In the genomic region with DNA sequence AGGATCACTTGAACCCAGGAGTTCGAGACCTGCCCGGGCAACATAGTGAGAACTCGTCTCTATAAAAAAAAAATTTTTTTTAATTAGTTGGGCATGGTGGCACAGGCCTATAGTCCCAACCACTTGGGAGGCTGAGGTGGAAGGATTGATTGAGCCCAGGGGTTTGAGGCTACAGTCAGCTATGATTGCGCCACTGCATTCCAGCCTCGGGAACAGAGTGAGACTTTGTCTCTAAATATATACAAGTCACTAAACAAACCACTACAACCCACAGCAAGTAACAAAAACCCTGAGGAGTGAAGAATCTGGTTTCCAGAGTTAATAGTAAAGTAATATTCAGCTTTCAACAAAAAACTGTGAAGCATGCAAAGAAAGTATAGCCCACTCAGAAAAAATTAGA, we compare ENCODE assay signal across 1 cellular context.
TF ChIP-seq lines count a peak whose summit lies in the region.

No MANE protein-coding gene starts in this region.

TF ChIP-seq in HepG2, 621 proteins besides CTCF, POLR2A, EP300 and RAD21 (continued from another document):
- TF ChIP-seq, protein P1, sequence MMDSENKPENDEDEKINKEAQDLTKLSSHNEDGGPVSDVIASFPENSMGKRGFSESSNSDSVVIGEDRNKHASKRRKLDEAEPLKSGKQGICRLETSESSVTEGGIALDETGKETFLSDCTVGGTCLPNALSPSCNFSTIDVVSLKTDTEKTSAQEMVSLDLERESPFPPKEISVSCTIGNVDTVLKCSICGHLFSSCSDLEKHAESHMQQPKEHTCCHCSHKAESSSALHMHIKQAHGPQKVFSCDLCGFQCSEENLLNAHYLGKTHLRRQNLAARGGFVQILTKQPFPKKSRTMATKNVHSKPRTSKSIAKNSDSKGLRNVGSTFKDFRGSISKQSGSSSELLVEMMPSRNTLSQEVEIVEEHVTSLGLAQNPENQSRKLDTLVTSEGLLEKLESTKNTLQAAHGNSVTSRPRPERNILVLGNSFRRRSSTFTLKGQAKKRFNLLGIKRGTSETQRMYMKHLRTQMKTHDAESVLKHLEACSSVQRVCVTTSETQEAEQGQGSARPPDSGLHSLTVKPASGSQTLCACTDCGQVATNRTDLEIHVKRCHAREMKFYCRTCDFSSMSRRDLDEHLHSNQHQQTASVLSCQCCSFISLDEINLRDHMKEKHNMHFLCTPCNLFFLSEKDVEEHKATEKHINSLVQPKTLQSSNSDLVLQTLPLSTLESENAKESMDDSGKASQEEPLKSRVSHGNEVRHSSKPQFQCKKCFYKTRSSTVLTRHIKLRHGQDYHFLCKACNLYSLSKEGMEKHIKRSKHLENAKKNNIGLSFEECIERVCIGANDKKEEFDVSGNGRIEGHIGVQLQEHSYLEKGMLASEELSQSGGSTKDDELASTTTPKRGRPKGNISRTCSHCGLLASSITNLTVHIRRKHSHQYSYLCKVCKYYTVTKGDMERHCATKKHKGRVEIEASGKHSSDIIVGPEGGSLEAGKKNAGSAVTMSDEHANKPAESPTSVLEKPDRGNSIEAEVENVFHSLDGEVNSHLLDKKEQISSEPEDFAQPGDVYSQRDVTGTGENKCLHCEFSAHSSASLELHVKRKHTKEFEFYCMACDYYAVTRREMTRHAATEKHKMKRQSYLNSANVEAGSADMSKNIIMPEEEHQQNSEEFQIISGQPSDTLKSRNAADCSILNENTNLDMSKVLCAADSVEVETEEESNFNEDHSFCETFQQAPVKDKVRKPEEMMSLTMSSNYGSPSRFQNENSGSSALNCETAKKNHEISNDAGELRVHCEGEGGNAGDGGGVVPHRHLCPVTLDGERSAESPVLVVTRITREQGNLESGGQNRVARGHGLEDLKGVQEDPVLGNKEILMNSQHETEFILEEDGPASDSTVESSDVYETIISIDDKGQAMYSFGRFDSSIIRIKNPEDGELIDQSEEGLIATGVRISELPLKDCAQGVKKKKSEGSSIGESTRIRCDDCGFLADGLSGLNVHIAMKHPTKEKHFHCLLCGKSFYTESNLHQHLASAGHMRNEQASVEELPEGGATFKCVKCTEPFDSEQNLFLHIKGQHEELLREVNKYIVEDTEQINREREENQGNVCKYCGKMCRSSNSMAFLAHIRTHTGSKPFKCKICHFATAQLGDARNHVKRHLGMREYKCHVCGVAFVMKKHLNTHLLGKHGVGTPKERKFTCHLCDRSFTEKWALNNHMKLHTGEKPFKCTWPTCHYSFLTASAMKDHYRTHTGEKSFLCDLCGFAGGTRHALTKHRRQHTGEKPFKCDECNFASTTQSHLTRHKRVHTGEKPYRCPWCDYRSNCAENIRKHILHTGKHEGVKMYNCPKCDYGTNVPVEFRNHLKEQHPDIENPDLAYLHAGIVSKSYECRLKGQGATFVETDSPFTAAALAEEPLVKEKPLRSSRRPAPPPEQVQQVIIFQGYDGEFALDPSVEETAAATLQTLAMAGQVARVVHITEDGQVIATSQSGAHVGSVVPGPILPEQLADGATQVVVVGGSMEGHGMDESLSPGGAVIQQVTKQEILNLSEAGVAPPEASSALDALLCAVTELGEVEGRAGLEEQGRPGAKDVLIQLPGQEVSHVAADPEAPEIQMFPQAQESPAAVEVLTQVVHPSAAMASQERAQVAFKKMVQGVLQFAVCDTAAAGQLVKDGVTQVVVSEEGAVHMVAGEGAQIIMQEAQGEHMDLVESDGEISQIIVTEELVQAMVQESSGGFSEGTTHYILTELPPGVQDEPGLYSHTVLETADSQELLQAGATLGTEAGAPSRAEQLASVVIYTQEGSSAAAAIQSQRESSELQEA (CRISPR knock-in tag; IDR thresholded peaks at IDR 0.05; ENCODE audit: not compliant biosample characterization) = no peak
- TF ChIP-seq ZFYVE20 (CRISPR knock-in tag; IDR thresholded peaks at IDR 0.05; ENCODE audit: borderline replicate concordance, low read depth) (no peak), ZNF431 (CRISPR knock-in tag; IDR thresholded peaks at IDR 0.05; ENCODE audit: borderline replicate concordance, low read depth) (no peak), KAT2B (IDR thresholded peaks at IDR 0.05; ENCODE audit: borderline replicate concordance, low read depth, low read length) (no peak)
TF ChIP-seq in HepG2: peak in this region for 22.
